ENCODE assay signal across 8 cellular contexts in genomic region chr14:81990312-81990761, GRCh38.
A peak's percentile ranks its signal among the peaks of the same experiment; 100 is the strongest.
DNase-seq lines count a peak whose midpoint lies in the region; ATAC-seq and TF ChIP-seq lines count a peak whose summit lies in the region.

No MANE protein-coding gene starts in this region.

- H3K9me3 Mint-ChIP-seq in activated T-cell treated with anti-CD3 and anti-CD28 coated beads, Interleukin-2, amount 50 U/mL, for 4 hours = no peaks in the 10 kb centered on the region

- CTCF ChIA-PET in AG04450 (lab: Charles Lee) = interaction anchor here (0.9 to 2.5 kb wide), 7 partner anchors 9 to 33 kb away, joined by 3 to 7 read pairs (median 3); no protein-coding TSS in a partner anchor

- peaks cover 8% of the 10 kb centered on the region for H3K27me3 Mint-ChIP-seq in activated T-cell treated with anti-CD3 and anti-CD28 coated beads, Interleukin-2, amount 50 U/mL, for 4 hours (ENCODE audit: low read depth)

- H3K4me3 ChIP-seq in AG04450 (ENCODE audit: low read depth, low read length) = no peak overlapping the region
- H3K4me3 ChIP-seq in GM12864 (ENCODE audit: low read depth, low read length) = no peak overlapping the region

- H3K36me3 Mint-ChIP-seq in activated T-cell treated with anti-CD3 and anti-CD28 coated beads, Interleukin-2, amount 50 U/mL, for 4 hours (ENCODE audit: insufficient read depth) = no peaks in the 10 kb centered on the region

- H3K27ac ChIP-seq in AG04450 (ENCODE audit: low read depth, low read length) = no peak overlapping the region

- H3K9me3 ChIP-seq in AG04450 (ENCODE audit: control insufficient read depth, insufficient read depth, low read length) = no peaks in the 10 kb centered on the region; the same call in none of the 2 replicates

- no peaks in the 10 kb centered on the region for H3K4me1 Mint-ChIP-seq in activated T-cell treated with anti-CD3 and anti-CD28 coated beads, Interleukin-2, amount 50 U/mL, for 4 hours (ENCODE audit: low read depth)

- TF ChIP-seq CTCF in AG04450 (IDR thresholded peaks at IDR 0.05; ENCODE audit: low read depth, low read length) (peak; percentile 82), GM12864 (IDR thresholded peaks at IDR 0.05; ENCODE audit: low read depth, low read length, missing control alignments) (peak; percentile 81)

- POLR2A ChIA-PET in AG04450 (lab: Yijun Ruan, JAX) = no interaction called here

- ATAC-seq in HG02884 (IDR thresholded peaks at IDR 0.05; ENCODE audit: unreplicated experiment) = peak; percentile 75
- no peak for ATAC-seq in activated T-cell treated with anti-CD3 and anti-CD28 coated beads, Interleukin-2, amount 50 U/mL, for 4 hours

- no peak overlapping the region for H3K4me3 Mint-ChIP-seq in activated T-cell treated with anti-CD3 and anti-CD28 coated beads, Interleukin-2, amount 50 U/mL, for 4 hours

- H3K27me3 ChIP-seq in AG04450 (ENCODE audit: control insufficient read depth, insufficient read depth, low read length) = no peaks in the 10 kb centered on the region

- DNase-seq in AG04450 (ENCODE audit: low read depth, low spot score) (peak; percentile 1), GM12864 (ENCODE audit: low read depth) (peak; percentile 7), NCI-H2227 (lab: John Stamatoyannopoulos, UW; ENCODE audit: unreplicated experiment) (peak; percentile 58), glomerular endothelial cell (ENCODE audit: extremely low read depth, low read depth, low spot score) (peak; percentile 33), putamen (ENCODE audit: low spot score) (peak; percentile 70), HuH-7.5 (ENCODE audit: low spot score) (no peak)
- peak; percentile 5 for DNase-seq in activated T-cell treated with anti-CD3 and anti-CD28 coated beads, Interleukin-2, amount 50 U/mL, for 4 hours
